ENCODE assay signal across 8 cellular contexts in the genomic region with DNA sequence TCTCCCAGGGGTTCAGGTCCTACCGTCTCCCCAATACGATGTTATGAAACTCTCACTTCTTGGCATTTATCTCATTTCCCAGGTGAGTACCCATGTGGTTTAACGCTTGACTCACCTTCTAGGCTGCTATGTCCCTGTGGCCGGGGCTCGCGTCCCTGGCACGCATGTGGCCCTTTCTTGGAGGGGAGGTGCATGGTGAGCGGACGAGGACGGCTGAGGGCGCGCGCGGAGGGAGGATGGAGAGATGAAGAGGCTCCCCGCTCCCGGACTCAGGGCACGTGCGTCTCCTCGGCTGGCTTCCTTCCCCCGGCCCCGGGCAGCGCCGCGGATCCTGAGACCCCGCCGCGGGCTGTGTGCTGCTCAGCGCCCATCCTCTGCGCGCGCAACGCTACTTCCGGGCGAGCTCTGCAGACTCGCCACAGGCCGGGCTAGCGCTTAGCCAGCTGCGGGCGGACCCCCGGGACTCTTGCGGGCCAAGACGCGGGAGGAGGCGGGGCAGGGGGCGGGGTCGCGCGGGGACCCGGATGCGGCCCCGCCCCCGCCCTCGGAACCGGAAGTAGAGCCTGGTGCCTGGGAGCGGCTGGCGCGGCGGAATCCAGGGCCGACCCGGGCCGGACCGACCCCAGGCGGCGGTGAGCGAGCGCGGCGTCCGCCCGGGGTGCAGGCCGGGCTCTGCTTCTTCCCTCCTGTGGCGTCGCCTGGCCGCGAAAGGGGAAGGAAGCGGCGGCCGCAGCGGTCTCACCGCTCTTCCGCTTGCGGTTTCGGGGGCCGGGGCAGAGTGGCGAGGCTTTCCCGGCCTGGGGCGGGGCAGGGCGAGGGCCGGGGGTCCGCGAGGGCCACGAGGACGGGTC. TPM values are rescaled to one million over a fixed set of nuclear protein-coding genes. Genes with fewer than 3 reads are reported as not detected.
A peak's percentile ranks its signal among the peaks of the same experiment; 100 is the strongest.
DNase-seq lines count a peak whose midpoint lies in the region; ATAC-seq and TF ChIP-seq lines count a peak whose summit lies in the region.

TSS of gene CTTN (plus strand) at position 547 of the 851 bp plus-strand sequence. CDS start 8,769 bp downstream, outside the sequence.

- peaks cover 10% of the 10 kb centered on the region for H3K4me1 Mint-ChIP-seq in CD8-positive, alpha-beta T cell (ENCODE audit: low read depth)

- intact Hi-C loops in CD8-positive, alpha-beta T cell (cut with DNase I, micrococcal nuclease): loop anchor here in 1 of 2 experiments (5.0 kb wide), 1 partner anchor 126 kb away; the partner anchor contains the start of gene PPFIA1
- intact Hi-C loops in heart right ventricle (cut with DNase I): loop anchor here in 1 of 10 donors (10.0 kb wide), 1 partner anchor 123 kb away; the partner anchor contains the start of gene PPFIA1

- H3K9me3 ChIP-seq in CD8-positive, alpha-beta T cell (ENCODE audit: low read length): no peaks in the 10 kb centered on the region
- no peaks in the 10 kb centered on the region for H3K9me3 ChIP-seq in heart right ventricle
- H3K9me3 ChIP-seq in upper lobe of left lung: no peaks in the 10 kb centered on the region

- peak in 3 of 4 donors; percentile 40 to 76 (median 75) for TF ChIP-seq POLR2A in upper lobe of left lung (IDR thresholded peaks at IDR 0.05)

- DNase-seq in CD8-positive, alpha-beta T cell: peak; percentile 14 to 67 (median 47)
- DNase-seq in GOT3 (lab: John Stamatoyannopoulos, UW) (peak; percentile 51), NCI-H146 (lab: John Stamatoyannopoulos, UW) (peak; percentile 94), T-helper 2 cell (peak; percentile 27 to 71 (median 40)), amygdala (lab: John Stamatoyannopoulos, UW) (peak in 53 of 56 donors; percentile 13 to 86 (median 68)), heart right ventricle (peak; percentile 85 to 90), pons (ENCODE audit: low spot score) (peak; percentile 69), upper lobe of left lung (peak; percentile 68 to 97)

- H3K27me3 ChIP-seq in CD8-positive, alpha-beta T cell (ENCODE audit: insufficient read depth, low read length): peaks cover 24% of the 10 kb centered on the region
- H3K27me3 ChIP-seq in heart right ventricle: peaks cover 0 to 81% (median 0%) of the 10 kb centered on the region in 7 donors
- no peaks in the 10 kb centered on the region for H3K27me3 ChIP-seq in upper lobe of left lung

- peak; percentile 71 for ATAC-seq in CD8-positive, alpha-beta T cell
- ATAC-seq in heart right ventricle (peak; percentile 83 to 91 (median 86)), upper lobe of left lung (ENCODE audit: low FRiP score in 2 of 2) (peak; percentile 85 to 94)

- H3K4me3 ChIP-seq in CD8-positive, alpha-beta T cell (ENCODE audit: low read depth, low read length): peak within 1 kb of the TSS; percentile 44
- H3K4me3 ChIP-seq in heart right ventricle (peak within 1 kb of the TSS; percentile 54 to 97 (median 86)), upper lobe of left lung (peak within 1 kb of the TSS; percentile 78 to 98 (median 88))

- no peak within 1 kb of the TSS for H3K27ac ChIP-seq in CD8-positive, alpha-beta T cell (ENCODE audit: low read depth, low read length)
- H3K27ac ChIP-seq in heart right ventricle (peak within 1 kb of the TSS; percentile 47 to 92 (median 88)), upper lobe of left lung (peak within 1 kb of the TSS; percentile 85 to 92 (median 86))

- POLR2A ChIA-PET in CD8-positive, alpha-beta T cell (lab: Charles Lee): no interaction called here

- 0 to 1% methylated on average over 91 to 92 of the region's 93 CpGs for WGBS in heart right ventricle, 2 donors
- WGBS in upper lobe of left lung, 2 donors: 1 to 2% methylated on average over 16 to 32 of the region's 93 CpGs

- no peaks in the 10 kb centered on the region for H3K9me3 Mint-ChIP-seq in CD8-positive, alpha-beta T cell

- CTCF ChIA-PET in CD8-positive, alpha-beta T cell (lab: Charles Lee): no interaction called here

- no peaks in the 10 kb centered on the region for H3K36me3 ChIP-seq in CD8-positive, alpha-beta T cell (ENCODE audit: insufficient read depth, low read length)
- H3K36me3 ChIP-seq in heart right ventricle: peaks cover 0 to 8% (median 0%) of the 10 kb centered on the region in 9 donors
- H3K36me3 ChIP-seq in upper lobe of left lung: no peaks in the 10 kb centered on the region

- H3K27me3 Mint-ChIP-seq in CD8-positive, alpha-beta T cell (ENCODE audit: low read depth): peaks cover 32% of the 10 kb centered on the region

- H3K36me3 Mint-ChIP-seq in CD8-positive, alpha-beta T cell: no peaks in the 10 kb centered on the region

- H3K4me1 ChIP-seq in CD8-positive, alpha-beta T cell (ENCODE audit: insufficient read depth, low read length): peaks cover 18% of the 10 kb centered on the region
- peaks cover 7 to 53% (median 34%) of the 10 kb centered on the region in 9 donors for H3K4me1 ChIP-seq in heart right ventricle
- H3K4me1 ChIP-seq in upper lobe of left lung: peaks cover 21 to 48% (median 32%) of the 10 kb centered on the region in 4 donors

- no peak for TF ChIP-seq EP300 in upper lobe of left lung (IDR thresholded peaks at IDR 0.05)

- H3K4me3 Mint-ChIP-seq in CD8-positive, alpha-beta T cell: peak within 1 kb of the TSS; percentile 83

- H3K27ac Mint-ChIP-seq in CD8-positive, alpha-beta T cell: peak within 1 kb of the TSS; percentile 52

- no peak for TF ChIP-seq CTCF in CD8-positive, alpha-beta T cell (IDR thresholded peaks at IDR 0.05)
- TF ChIP-seq CTCF in heart right ventricle (IDR thresholded peaks at IDR 0.05): no peak
- no peak for TF ChIP-seq CTCF in upper lobe of left lung (IDR thresholded peaks at IDR 0.05)

RNA-seq across cellular contexts. Expression of gene CTTN, which starts in this region (rescaled TPM):
- under 1 TPM; 0.27 to 0.36 TPM for total RNA-seq in CD8-positive, alpha-beta T cell
- total RNA-seq in heart right ventricle (100 to 1,000 TPM; 115 to 173 (median 146) TPM), upper lobe of left lung (100 to 1,000 TPM; 175 to 413 (median 218) TPM)
- 100 to 1,000 TPM in 1 of 2 donors, 10 to 100 TPM in 1; 68.5 to 163 TPM for polyA plus RNA-seq in heart right ventricle

Comparison
In these comparisons a context has a peak if more than half of its experiments do, and no peak if none do; other contexts are left out.
1. RNA of gene CTTN (total RNA-seq): 175 to 413 TPM in upper lobe of left lung and 115 to 173 TPM in heart right ventricle; 0.27 to 0.36 TPM in CD8-positive, alpha-beta T cell; every median in the first group is over 10 times any median in the second.
2. Peak in DNase-seq, ATAC-seq and H3K4me3 ChIP-seq in CD8-positive, alpha-beta T cell; RNA of the gene not detected or under 1 TPM.
3. DNase-seq: peak in every context shown above with its lines; median percentile 94 in NCI-H146; 88 in heart right ventricle; 82 in upper lobe of left lung; 69 in pons; 68 in amygdala; 51 in GOT3; 47 in CD8-positive, alpha-beta T cell; 40 in T-helper 2 cell.
4. Peak in every context shown above with its lines, with median percentiles within 50 percentile points of each other: ATAC-seq and H3K4me3 ChIP-seq.